ENCODE assay signal across 13 cellular contexts in genomic region chr17:29838961-29839360, GRCh38.
DNase-seq lines count a peak whose midpoint lies in the region; ATAC-seq and TF ChIP-seq lines count a peak whose summit lies in the region.
"Had no signal": no experiment of that assay in that cellular context is flagged by ENCODE, and none has a peak within 500 bp of the region (broad histone marks: within the 10 kb centered on the region; RNA-seq: fewer than 3 reads in every experiment).

No MANE protein-coding gene starts in this region.

- TF ChIP-seq CTCF in endothelial cell (IDR thresholded peaks at IDR 0.05; ENCODE audit: unreplicated experiment) = no peak

- no peak for ATAC-seq in activated T-cell treated with anti-CD3 and anti-CD28 coated beads, Interleukin-2, amount 50 U/mL, for 72 hours (replicated peaks in 1 of 2)
- no peak for ATAC-seq in stimulated activated memory B cell treated with anti-CD40 and anti-IgM and Interleukin-4, amounts not matched to agents 10 μg/mL and 1 μg/mL and 100 μg/mL, for 72 hours
- ATAC-seq in GM21528 (IDR thresholded peaks at IDR 0.05; ENCODE audit: low FRiP score, unreplicated experiment) = no peak

- H3K27me3 Mint-ChIP-seq in endothelial cell (ENCODE audit: unreplicated experiment) = no peaks in the 10 kb centered on the region
- H3K27me3 Mint-ChIP-seq in activated T-cell treated with anti-CD3 and anti-CD28 coated beads, Interleukin-2, amount 50 U/mL, for 72 hours (ENCODE audit: low read depth) = no peaks in the 10 kb centered on the region
- no peaks in the 10 kb centered on the region for H3K27me3 Mint-ChIP-seq in stimulated activated memory B cell treated with anti-CD40 and anti-IgM and Interleukin-4, amounts not matched to agents 10 μg/mL and 1 μg/mL and 100 μg/mL, for 72 hours

- H3K36me3 Mint-ChIP-seq in endothelial cell (ENCODE audit: low read depth, unreplicated experiment) = no peaks in the 10 kb centered on the region
- H3K36me3 Mint-ChIP-seq in activated T-cell treated with anti-CD3 and anti-CD28 coated beads, Interleukin-2, amount 50 U/mL, for 72 hours (ENCODE audit: insufficient read depth in 2 of 2) = no peaks in the 10 kb centered on the region
- peaks cover 6% of the 10 kb centered on the region for H3K36me3 Mint-ChIP-seq in stimulated activated memory B cell treated with anti-CD40 and anti-IgM and Interleukin-4, amounts not matched to agents 10 μg/mL and 1 μg/mL and 100 μg/mL, for 72 hours

- no peak overlapping the region for H3K4me3 Mint-ChIP-seq in endothelial cell (ENCODE audit: unreplicated experiment)
- no peak overlapping the region for H3K4me3 Mint-ChIP-seq in activated T-cell treated with anti-CD3 and anti-CD28 coated beads, Interleukin-2, amount 50 U/mL, for 72 hours
- H3K4me3 Mint-ChIP-seq in stimulated activated memory B cell treated with anti-CD40 and anti-IgM and Interleukin-4, amounts not matched to agents 10 μg/mL and 1 μg/mL and 100 μg/mL, for 72 hours = no peak overlapping the region

- no peaks in the 10 kb centered on the region for H3K9me3 Mint-ChIP-seq in endothelial cell (ENCODE audit: unreplicated experiment)
- H3K9me3 Mint-ChIP-seq in activated T-cell treated with anti-CD3 and anti-CD28 coated beads, Interleukin-2, amount 50 U/mL, for 72 hours = no peaks in the 10 kb centered on the region
- H3K9me3 Mint-ChIP-seq in stimulated activated memory B cell treated with anti-CD40 and anti-IgM and Interleukin-4, amounts not matched to agents 10 μg/mL and 1 μg/mL and 100 μg/mL, for 72 hours = no peaks in the 10 kb centered on the region

- H3K4me1 Mint-ChIP-seq in endothelial cell (ENCODE audit: unreplicated experiment) = peaks cover 16% of the 10 kb centered on the region
- no peaks in the 10 kb centered on the region for H3K4me1 Mint-ChIP-seq in activated T-cell treated with anti-CD3 and anti-CD28 coated beads, Interleukin-2, amount 50 U/mL, for 72 hours (ENCODE audit: low read depth)
- H3K4me1 Mint-ChIP-seq in stimulated activated memory B cell treated with anti-CD40 and anti-IgM and Interleukin-4, amounts not matched to agents 10 μg/mL and 1 μg/mL and 100 μg/mL, for 72 hours = peaks cover 6% of the 10 kb centered on the region

- DNase-seq in ELF-1 (ENCODE audit: low read depth, low spot score) (peak; percentile 55), MV-4-11 (lab: John Stamatoyannopoulos, UW) (peak; percentile 3), endothelial cell (ENCODE audit: low spot score) (peak; percentile 14), myocyte (ENCODE audit: low read depth) (peak; percentile 52), OCI-M1 (lab: John Stamatoyannopoulos, UW) (no peak)
- DNase-seq in activated T-cell treated with anti-CD3 and anti-CD28 coated beads, Interleukin-2, amount 50 U/mL, for 72 hours = no peak
- DNase-seq: activated CD8-positive, alpha-beta memory T cell treated with anti-CD3 and anti-CD28 coated beads, Interleukin-2, amount 50 U/mL, for 48 hours; kidney; NCI-H1105 treated with DMSO at 0.1 percent for 48 hours; stimulated activated CD4-positive, alpha-beta T cell treated with anti-CD3 and anti-CD28 coated beads, Interleukin-1b, Interleukin-23, amount 100 ng/mL, for 48 hours; stimulated activated naive CD4-positive, alpha-beta T cell treated with Interleukin-2 at 50 U/mL for 16 hours had no signal

- H3K27ac Mint-ChIP-seq in endothelial cell (ENCODE audit: unreplicated experiment) = no peak overlapping the region
- H3K27ac Mint-ChIP-seq in activated T-cell treated with anti-CD3 and anti-CD28 coated beads, Interleukin-2, amount 50 U/mL, for 72 hours = no peak overlapping the region
- no peak overlapping the region for H3K27ac Mint-ChIP-seq in stimulated activated memory B cell treated with anti-CD40 and anti-IgM and Interleukin-4, amounts not matched to agents 10 μg/mL and 1 μg/mL and 100 μg/mL, for 72 hours

Comparison
In these comparisons a context has a peak if more than half of its experiments do, and no peak if none do; other contexts are left out.
1. DNase-seq: peak in ELF-1 (single experiment), MV-4-11 (single experiment), endothelial cell (single experiment) and myocyte (single experiment); none in activated T-cell treated with anti-CD3 and anti-CD28 coated beads, Interleukin-2, amount 50 U/mL, for 72 hours (0 of 2) and OCI-M1 (single experiment).